Comparison of ENCODE assay signal across 1 cellular context in genomic region chr5:163563112-163563511, GRCh38.
TF ChIP-seq lines count a peak whose summit lies in the region.

No MANE protein-coding gene starts in this region.

TF ChIP-seq in GM23338, 12 proteins besides CTCF, POLR2A, EP300 and RAD21 (continued from another document):
- TF ChIP-seq JUNB (IDR thresholded peaks at IDR 0.05; ENCODE audit: unreplicated experiment) (no peak), ZNF114 (CRISPR knock-in tag; IDR thresholded peaks at IDR 0.05) (no peak), STAT1 (IDR thresholded peaks at IDR 0.05; ENCODE audit: unreplicated experiment) (no peak), REST (IDR thresholded peaks at IDR 0.05; ENCODE audit: unreplicated experiment) (no peak), ZNF462 (CRISPR knock-in tag; IDR thresholded peaks at IDR 0.05) (no peak)
TF ChIP-seq in GM23338: peak in this region for 0.
